Comparison of ENCODE assay signal across 19 cellular contexts in genomic region chr7:17362439-17363095, GRCh38.
DNase-seq lines count a peak whose midpoint lies in the region; ATAC-seq and TF ChIP-seq lines count a peak whose summit lies in the region.
"Had no signal": no experiment of that assay in that cellular context is flagged by ENCODE, and none has a peak within 500 bp of the region (broad histone marks: within the 10 kb centered on the region; RNA-seq: fewer than 3 reads in every experiment).

No MANE protein-coding gene starts in this region.

- peak overlapping the region in 1 of 2 experiments; percentile 75 for H2BK12ac ChIP-seq in mesenchymal stem cell (ENCODE audit: low read length in 2 of 2)

- DNase-seq in NOMO-1 treated with DMSO at 0.1 percent for 48 hours (lab: John Stamatoyannopoulos, UW; ENCODE audit: unreplicated experiment) (peak; percentile 35), NOMO-1 treated with dmso at 0.1 percent for 144 hours (lab: John Stamatoyannopoulos, UW; ENCODE audit: unreplicated experiment) (no peak), NCI-H2227 treated with DMSO at 0.1 percent for 48 hours (lab: John Stamatoyannopoulos, UW) (peak; percentile 3), fibroblast of gingiva (ENCODE audit: low read depth) (peak; percentile 65), mesenchymal stem cell (peak; percentile 52), ureter (ENCODE audit: low spot score) (no peak), Right ventricle myocardium inferior (ENCODE audit: missing footprints) (no peak), left lung (no peak)
- DNase-seq: HFFc6, Karpas-422, MG63, NCI-H1105 treated with DMSO at 0.1 percent for 48 hours, NCI-H187 treated with DMSO at 0.1 percent for 48 hours, NCI-H2171 treated with DMSO at 0.1 percent for 48 hours, NCI-H510A, NCI-H82, Right ventricle myocardium superior had no signal

- no peaks in the 10 kb centered on the region for H3K79me1 ChIP-seq in mesenchymal stem cell (replicated peaks; ENCODE audit: low read length, poor library complexity, severe bottlenecking)

- ATAC-seq in Right ventricle myocardium inferior: no peak
- no peak for ATAC-seq in left lung

- no peak overlapping the region for H2AK5ac ChIP-seq in mesenchymal stem cell (ENCODE audit: low read length, severe bottlenecking)

- no peak overlapping the region for H2BK120ac ChIP-seq in mesenchymal stem cell (ENCODE audit: low read depth, low read length)

- no peak overlapping the region for H3K14ac ChIP-seq in mesenchymal stem cell (ENCODE audit: low read length in 2 of 2)

- H3K9ac ChIP-seq in mesenchymal stem cell (ENCODE audit: low read length): no peak overlapping the region

- no peak overlapping the region for H2BK5ac ChIP-seq in mesenchymal stem cell (ENCODE audit: low read depth, low read length, poor library complexity, severe bottlenecking)

- H3K9me3 ChIP-seq in mesenchymal stem cell (ENCODE audit: control insufficient read depth, low read length) (no peaks in the 10 kb centered on the region), left lung (no peaks in the 10 kb centered on the region)
- H3K9me3 ChIP-seq: MG63 had no signal

- intact Hi-C loops in Right ventricle myocardium inferior (cut with DNase I) (no loop called here), left lung (cut with DNase I) (no loop called here)

- H3K36me3 ChIP-seq in mesenchymal stem cell (ENCODE audit: control insufficient read depth in 1 of 2, insufficient read depth in 2 of 2, low read depth in 1 of 2, low read length in 2 of 2) (peaks cover 0 to 4% of the 10 kb centered on the region in 2 experiments), left lung (no peaks in the 10 kb centered on the region)

- no peak overlapping the region for H3K4me3 ChIP-seq in mesenchymal stem cell (ENCODE audit: insufficient read depth in 1 of 2, low read depth in 1 of 2, low read length in 2 of 2)
- no peak overlapping the region for H3K4me3 ChIP-seq in left lung
- H3K4me3 ChIP-seq: MG63, SK-N-MC had no signal

- H3K23ac ChIP-seq in mesenchymal stem cell (ENCODE audit: low read length in 2 of 2): no peak overlapping the region

- peak overlapping the region in 1 of 2 experiments; percentile 54 for H3K4ac ChIP-seq in mesenchymal stem cell (ENCODE audit: low read depth in 1 of 2, low read length in 2 of 2)

- 94% methylated on average over 22 of the region's 23 CpGs for WGBS in mesenchymal stem cell

- no peak overlapping the region for H2AFZ ChIP-seq in mesenchymal stem cell (ENCODE audit: low read depth, low read length)

- H3K27me3 ChIP-seq in mesenchymal stem cell (ENCODE audit: control insufficient read depth in 1 of 2, insufficient read depth in 1 of 2, low read length in 2 of 2): no peaks in the 10 kb centered on the region
- no peaks in the 10 kb centered on the region for H3K27me3 ChIP-seq in left lung
- H3K27me3 ChIP-seq: MG63 had no signal

- H4K8ac ChIP-seq in mesenchymal stem cell (ENCODE audit: low read length): no peak overlapping the region

- H4K91ac ChIP-seq in mesenchymal stem cell (ENCODE audit: low read length): no peak overlapping the region

- peak overlapping the region in 1 of 2 experiments; percentile 83 for H3K18ac ChIP-seq in mesenchymal stem cell (ENCODE audit: low read depth in 1 of 2, low read length in 2 of 2)

- TF ChIP-seq CTCF in left lung (IDR thresholded peaks at IDR 0.05): no peak

- H3K4me1 ChIP-seq in mesenchymal stem cell (ENCODE audit: control insufficient read depth, insufficient read depth, low read depth, low read length) (no peaks in the 10 kb centered on the region), left lung (no peaks in the 10 kb centered on the region)

- H2BK15ac ChIP-seq in mesenchymal stem cell (ENCODE audit: low read depth, poor library complexity, severe bottlenecking): no peak overlapping the region

- H3K27ac ChIP-seq in mesenchymal stem cell (ENCODE audit: low read length, poor library complexity, severe bottlenecking) (no peak overlapping the region), left lung (no peak overlapping the region)
- H3K27ac ChIP-seq: C4-2B, SK-N-MC had no signal

- H3K4me2 ChIP-seq in mesenchymal stem cell (ENCODE audit: low read length, poor library complexity, severe bottlenecking): no peak overlapping the region

Comparison
In these comparisons a context has a peak if more than half of its experiments do, and no peak if none do; other contexts are left out.
1. DNase-seq: peak in NOMO-1 treated with DMSO at 0.1 percent for 48 hours (single experiment), NCI-H2227 treated with DMSO at 0.1 percent for 48 hours (single experiment), fibroblast of gingiva (single experiment) and mesenchymal stem cell (single experiment); none in NOMO-1 treated with dmso at 0.1 percent for 144 hours (single experiment), ureter (single experiment), Right ventricle myocardium inferior (single experiment) and left lung (0 of 2).